Comparison of ENCODE assay signal across 25 cellular contexts in genomic region chr12:90974286-90974685, GRCh38. TPM values are rescaled to one million over a fixed set of nuclear protein-coding genes. Genes with fewer than 3 reads are reported as not detected.
DNase-seq lines count a peak whose midpoint lies in the region; ATAC-seq, FAIRE-seq and TF ChIP-seq lines count a peak whose summit lies in the region.
"Had no signal": no experiment of that assay in that cellular context is flagged by ENCODE, and none has a peak within 500 bp of the region (broad histone marks: within the 10 kb centered on the region; RNA-seq: fewer than 3 reads in every experiment).

No MANE protein-coding gene starts in this region.

- no peaks in the 10 kb centered on the region for H3K79me2 ChIP-seq in GM23248 (ENCODE audit: insufficient read depth)

- in situ Hi-C loops in GM23248 (cut with MboI) = loop anchor here (10.0 kb wide), 1 partner anchor 381 kb away; no protein-coding TSS in a partner anchor

- no peaks in the 10 kb centered on the region for H3K27me3 ChIP-seq in GM23248 (replicated peaks; ENCODE audit: insufficient read depth)
- H3K27me3 ChIP-seq: neural progenitor cell, thyroid gland had no signal

- H3K9me3 ChIP-seq in GM23248 (ENCODE audit: low read depth) = no peaks in the 10 kb centered on the region
- H3K9me3 ChIP-seq: thyroid gland had no signal

- no peak for TF ChIP-seq CTCF in RWPE1 (conservative IDR thresholded peaks at IDR 0.05; ENCODE audit: low read depth)

- H3K9ac ChIP-seq in GM23248 = no peak overlapping the region
- H3K9ac ChIP-seq: neural progenitor cell had no signal

- H3K36me3 ChIP-seq in GM23248 (ENCODE audit: low read depth) = no peaks in the 10 kb centered on the region
- H3K36me3 ChIP-seq: neural progenitor cell, thyroid gland had no signal

- POLR2A ChIA-PET in RWPE1 (lab: Yijun Ruan, JAX; ENCODE audit: low non-redundant PET) = no interaction called here
- POLR2A ChIA-PET in T-cell (lab: Charles Lee) = no interaction called here

- peaks cover 21% of the 10 kb centered on the region for H3K4me1 ChIP-seq in GM23248 (ENCODE audit: insufficient read depth)
- H3K4me1 ChIP-seq: neural progenitor cell, thyroid gland had no signal

- DNase-seq in GM23248 (peak; percentile 70), RWPE1 (ENCODE audit: low spot score) (peak; percentile 20), fibroblast of gingiva (ENCODE audit: low read depth) (peak; percentile 21), renal cortical epithelial cell (ENCODE audit: low read depth) (peak; percentile 15), T-cell (no peak), activated gamma-delta T cell treated with Interleukin-2 at 50 U/mL for 16 hours (no peak), H54 (ENCODE audit: insufficient read length, low spot score) (no peak)
- DNase-seq: activated CD4-positive, alpha-beta T cell treated with anti-CD3 and anti-CD28 coated beads for 1 hour; DMS53; endodermal cell; KBM-7; left cardiac atrium; NCI-H1092; NCI-H526 treated with DMSO at 0.1 percent for 48 hours; retina; stimulated activated CD4-positive, alpha-beta T cell treated with anti-CD3 and anti-CD28 coated beads, Interleukin-15, amount 100 ng/mL, for 24 hours; thyroid gland had no signal

- peak overlapping the region; percentile 35 for H3K27ac ChIP-seq in GM23248
- no peak overlapping the region for H3K27ac ChIP-seq in RWPE1
- H3K27ac ChIP-seq: neural progenitor cell, thyroid gland had no signal

- no peaks in the 10 kb centered on the region for H3K9me2 ChIP-seq in GM23248 (ENCODE audit: insufficient read depth)

- ATAC-seq in HG03135 (IDR thresholded peaks at IDR 0.05; ENCODE audit: unreplicated experiment) = no peak
- ATAC-seq in T-cell (replicated peaks in 1 of 4) = no peak
- ATAC-seq: left cardiac atrium had no signal

- FAIRE-seq in H54 (lab: Jason Lieb, UNC) = no peak
- FAIRE-seq: GM18507 had no signal

- no peaks in the 10 kb centered on the region for H3K4me1 Mint-ChIP-seq in T-cell
- H3K4me1 Mint-ChIP-seq: neural progenitor cell; stimulated activated effector memory CD8-positive, alpha-beta T cell treated with anti-CD3 and anti-CD28 coated beads, Interleukin-12 subunit alpha, Interleukin-12 subunit beta, amount 100 ng/mL, for 72 hours had no signal

- no peaks in the 10 kb centered on the region for H3K36me3 Mint-ChIP-seq in T-cell
- H3K36me3 Mint-ChIP-seq: neural progenitor cell; stimulated activated effector memory CD8-positive, alpha-beta T cell treated with anti-CD3 and anti-CD28 coated beads, Interleukin-12 subunit alpha, Interleukin-12 subunit beta, amount 100 ng/mL, for 72 hours had no signal

- peaks cover 15% of the 10 kb centered on the region for H3F3A ChIP-seq in GM23248 (ENCODE audit: insufficient read depth)

- no peak overlapping the region for H3K27ac Mint-ChIP-seq in T-cell
- H3K27ac Mint-ChIP-seq: activated T-helper 1 cell treated with anti-CD3 and anti-CD28 coated beads, Interleukin-12 subunit alpha, Interleukin-12 subunit beta, Interleukin-2, Interleukin-4 antibody, amounts not matched to agents 30 ng/mL and 10 ng/mL and 1 ng/mL, durations not matched to agents 14 hours and 24 hours and 36 hours; endodermal cell; neural progenitor cell; stimulated activated effector memory CD8-positive, alpha-beta T cell treated with anti-CD3 and anti-CD28 coated beads, Interleukin-12 subunit alpha, Interleukin-12 subunit beta, amount 100 ng/mL, for 72 hours had no signal

- H4K20me1 ChIP-seq in GM23248 (ENCODE audit: insufficient read depth) = no peaks in the 10 kb centered on the region

- CTCF ChIA-PET in RWPE1 (lab: Yijun Ruan, JAX) (no interaction called here), T-cell (lab: Charles Lee) (no interaction called here)

- no peak overlapping the region for H3K4me3 Mint-ChIP-seq in T-cell
- H3K4me3 Mint-ChIP-seq: activated T-helper 1 cell treated with anti-CD3 and anti-CD28 coated beads, Interleukin-12 subunit alpha, Interleukin-12 subunit beta, Interleukin-2, Interleukin-4 antibody, amounts not matched to agents 30 ng/mL and 10 ng/mL and 1 ng/mL, durations not matched to agents 14 hours and 24 hours and 36 hours; endodermal cell; neural progenitor cell; stimulated activated effector memory CD8-positive, alpha-beta T cell treated with anti-CD3 and anti-CD28 coated beads, Interleukin-12 subunit alpha, Interleukin-12 subunit beta, amount 100 ng/mL, for 72 hours had no signal

- no peak overlapping the region for H3K4me3 ChIP-seq in GM23248
- H3K4me3 ChIP-seq: neural progenitor cell, thyroid gland had no signal

- peak overlapping the region; percentile 43 for H2AFZ ChIP-seq in GM23248
- H2AFZ ChIP-seq: neural progenitor cell had no signal

- no peak for TF ChIP-seq POLR2A in H54 (IDR thresholded peaks at IDR 0.05; ENCODE audit: low read depth, low read length)

- H3K4me2 ChIP-seq in GM23248 (ENCODE audit: unreplicated experiment) = peak overlapping the region; percentile 39
- H3K4me2 ChIP-seq: neural progenitor cell had no signal

- peaks cover 2 to 3% of the 10 kb centered on the region in 2 donors for H3K27me3 Mint-ChIP-seq in T-cell

- H3K9me3 Mint-ChIP-seq in T-cell = no peaks in the 10 kb centered on the region
- H3K9me3 Mint-ChIP-seq: activated T-helper 1 cell treated with anti-CD3 and anti-CD28 coated beads, Interleukin-12 subunit alpha, Interleukin-12 subunit beta, Interleukin-2, Interleukin-4 antibody, amounts not matched to agents 30 ng/mL and 10 ng/mL and 1 ng/mL, durations not matched to agents 14 hours and 24 hours and 36 hours; endodermal cell; neural progenitor cell; stimulated activated effector memory CD8-positive, alpha-beta T cell treated with anti-CD3 and anti-CD28 coated beads, Interleukin-12 subunit alpha, Interleukin-12 subunit beta, amount 100 ng/mL, for 72 hours had no signal

RNA-seq across cellular contexts. Expression of gene CCER1, which starts 19.3 kb away (rescaled TPM):
- not detected in 2 replicates for total RNA-seq in GM23248 (2014; rRNA removed; shearing (Covaris generic))
- not detected in 2 replicates for polyA plus RNA-seq in GM23248 (2016; fragmentation: Nextera tagmentation; extraction: Ambion mirVana)
- total RNA-seq in renal cortical epithelial cell = not detected in 2 replicates
- not detected for total RNA-seq in T-cell
- total RNA-seq: activated T-helper 1 cell treated with anti-CD3 and anti-CD28 coated beads, Interleukin-12 subunit alpha, Interleukin-12 subunit beta, Interleukin-2, Interleukin-4 antibody, amounts not matched to agents 30 ng/mL and 10 ng/mL and 1 ng/mL, durations not matched to agents 14 hours and 24 hours and 36 hours; endodermal cell; fibroblast of villous mesenchyme; left cardiac atrium; mononuclear cell had no signal
- polyA plus RNA-seq: adipose tissue had no signal

RNA-seq across cellular contexts. Expression of gene EPYC, which starts 30.5 kb away (rescaled TPM):
- not detected in 2 replicates for total RNA-seq in GM23248 (2014; rRNA removed; shearing (Covaris generic))
- not detected in 2 replicates for polyA plus RNA-seq in GM23248 (2016; fragmentation: Nextera tagmentation; extraction: Ambion mirVana)
- total RNA-seq in renal cortical epithelial cell = not detected in 2 replicates
- not detected for total RNA-seq in T-cell
- total RNA-seq: activated T-helper 1 cell treated with anti-CD3 and anti-CD28 coated beads, Interleukin-12 subunit alpha, Interleukin-12 subunit beta, Interleukin-2, Interleukin-4 antibody, amounts not matched to agents 30 ng/mL and 10 ng/mL and 1 ng/mL, durations not matched to agents 14 hours and 24 hours and 36 hours; endodermal cell; fibroblast of villous mesenchyme; left cardiac atrium; mononuclear cell; thyroid gland had no signal

Comparison
In these comparisons a context has a peak if more than half of its experiments do, and no peak if none do; other contexts are left out.
1. DNase-seq: peak in GM23248 (single experiment), RWPE1 (single experiment), fibroblast of gingiva (single experiment) and renal cortical epithelial cell (single experiment); none in T-cell (0 of 34), activated gamma-delta T cell treated with Interleukin-2 at 50 U/mL for 16 hours (single experiment) and H54 (single experiment).